Comparison of ENCODE assay signal across 17 cellular contexts in the genomic region with DNA sequence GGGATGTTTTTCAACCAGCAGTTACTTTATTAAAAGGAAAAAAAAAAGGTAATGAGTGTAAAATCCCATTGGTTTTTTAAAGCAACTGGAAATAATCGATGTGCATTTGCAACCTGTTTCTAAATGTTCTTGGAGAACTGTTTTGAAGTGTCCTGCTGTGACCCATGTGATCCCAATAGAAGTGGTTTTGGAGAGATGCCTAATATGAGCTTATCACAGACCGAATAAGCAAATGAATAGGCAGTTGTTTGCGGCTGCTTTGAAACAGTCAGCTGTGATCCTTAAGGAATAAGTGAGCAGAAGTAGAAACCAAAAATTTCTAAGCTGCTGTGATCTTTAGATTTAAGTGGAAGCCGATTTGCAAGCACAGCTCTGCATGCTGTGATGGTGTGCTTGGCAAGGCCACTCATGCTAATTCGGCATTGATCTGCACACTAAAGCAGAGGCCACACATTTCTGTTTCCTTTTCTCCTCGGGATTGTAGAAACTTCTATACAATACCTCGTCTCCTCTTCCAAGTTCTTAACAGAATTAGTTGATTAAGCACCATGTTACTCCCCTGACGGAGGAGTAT.
DNase-seq lines count a peak whose midpoint lies in the region; ATAC-seq, FAIRE-seq and TF ChIP-seq lines count a peak whose summit lies in the region.
"Had no signal": no experiment of that assay in that cellular context is flagged by ENCODE, and none has a peak within 500 bp of the region (broad histone marks: within the 10 kb centered on the region; RNA-seq: fewer than 3 reads in every experiment).

No MANE protein-coding gene starts in this region.

- no peaks in the 10 kb centered on the region for H3K9me3 Mint-ChIP-seq in activated T-helper 17 cell treated with anti-CD3 and anti-CD28 coated beads, Interleukin-2, amount 50 U/mL, for 72 hours
- H3K9me3 Mint-ChIP-seq: endodermal cell had no signal

- H3K27ac ChIP-seq in body of pancreas (no peak overlapping the region), lower lobe of right lung (no peak overlapping the region)

- no peak overlapping the region for H3K4me3 Mint-ChIP-seq in activated T-helper 17 cell treated with anti-CD3 and anti-CD28 coated beads, Interleukin-2, amount 50 U/mL, for 72 hours
- H3K4me3 Mint-ChIP-seq: endodermal cell, T-helper 17 cell had no signal

- H3K27me3 Mint-ChIP-seq in activated T-helper 17 cell treated with anti-CD3 and anti-CD28 coated beads, Interleukin-2, amount 50 U/mL, for 72 hours = no peaks in the 10 kb centered on the region
- H3K27me3 Mint-ChIP-seq: T-helper 17 cell had no signal

- WGBS in body of pancreas, 2 donors = 26% methylated on average over 8 of the region's 8 CpGs

- TF ChIP-seq CTCF in body of pancreas (IDR thresholded peaks at IDR 0.05) = no peak
- TF ChIP-seq CTCF in lower lobe of right lung (IDR thresholded peaks at IDR 0.05) = no peak

- no peak overlapping the region for H3K4me3 ChIP-seq in body of pancreas
- no peak overlapping the region for H3K4me3 ChIP-seq in lower lobe of right lung
- H3K4me3 ChIP-seq in H7 (ENCODE audit: insufficient read depth, low read depth, low read length) = no peak overlapping the region

- H3K27me3 ChIP-seq in body of pancreas (no peaks in the 10 kb centered on the region), lower lobe of right lung (ENCODE audit: low read depth) (no peaks in the 10 kb centered on the region), H7 (ENCODE audit: control insufficient read depth, insufficient read depth, low read length) (no peaks in the 10 kb centered on the region; the same call in 1 of the 2 replicates)

- H3K27ac Mint-ChIP-seq in activated T-helper 17 cell treated with anti-CD3 and anti-CD28 coated beads, Interleukin-2, amount 50 U/mL, for 72 hours = no peak overlapping the region
- H3K27ac Mint-ChIP-seq: endodermal cell, T-helper 17 cell had no signal

- intact Hi-C loops in body of pancreas (cut with DNase I) = no loop called here
- intact Hi-C loops in lower lobe of right lung (cut with DNase I) = no loop called here

- no peaks in the 10 kb centered on the region for H3K36me3 ChIP-seq in body of pancreas (replicated peaks in 1 of 2; ENCODE audit: insufficient read depth in 1 of 2, low read depth in 2 of 2)
- no peaks in the 10 kb centered on the region for H3K36me3 ChIP-seq in lower lobe of right lung
- H3K36me3 ChIP-seq in H7 (replicated peaks; ENCODE audit: control insufficient read depth, insufficient read depth, low read length) = no peaks in the 10 kb centered on the region

- no peak for FAIRE-seq in GM19239 (lab: Jason Lieb, UNC)

- no peak for TF ChIP-seq POLR2A in body of pancreas (IDR thresholded peaks at IDR 0.05)

- H3K9me3 ChIP-seq in body of pancreas (no peaks in the 10 kb centered on the region), lower lobe of right lung (no peaks in the 10 kb centered on the region)

- H3K36me3 Mint-ChIP-seq in activated T-helper 17 cell treated with anti-CD3 and anti-CD28 coated beads, Interleukin-2, amount 50 U/mL, for 72 hours (ENCODE audit: low read depth) = no peaks in the 10 kb centered on the region

- ATAC-seq in body of pancreas (peak; percentile 71), lower lobe of right lung (peak; percentile 75 to 81)
- ATAC-seq in activated T-helper 17 cell treated with anti-CD3 and anti-CD28 coated beads, Interleukin-2, amount 50 U/mL, for 72 hours (replicated peaks) = no peak
- ATAC-seq: T-helper 17 cell had no signal

- DNase-seq in A172 (ENCODE audit: low spot score) (peak; percentile 57), NCI-H1105 treated with DMSO at 0.1 percent for 48 hours (lab: John Stamatoyannopoulos, UW) (peak; percentile 18), body of pancreas (peak in 2 of 4 donors; percentile 34 to 42), lower lobe of right lung (no peak), GM19239 (ENCODE audit: insufficient read length, low spot score) (no peak), H7 (no peak)
- no peak for DNase-seq in stimulated activated CD4-positive, alpha-beta T cell treated with anti-CD3 and anti-CD28 coated beads, Interleukin-2, amount 100 ng/mL, for 48 hours
- DNase-seq: activated CD4-positive, alpha-beta T cell treated with anti-CD3 and anti-CD28 coated beads for 4 hours; amniotic stem cell; endodermal cell; glutamatergic neuron; mammary epithelial cell; NCI-H2081 treated with DMSO at 0.1 percent for 48 hours; occipital lobe; stimulated activated CD4-positive, alpha-beta T cell treated with anti-CD3 and anti-CD28 coated beads, Interleukin-15, amount 100 ng/mL, for 24 hours; T-helper 17 cell had no signal

- no peaks in the 10 kb centered on the region for H3K4me1 Mint-ChIP-seq in activated T-helper 17 cell treated with anti-CD3 and anti-CD28 coated beads, Interleukin-2, amount 50 U/mL, for 72 hours
- H3K4me1 Mint-ChIP-seq: T-helper 17 cell had no signal

- peaks cover 8% of the 10 kb centered on the region for H3K4me1 ChIP-seq in body of pancreas
- peaks cover 5% of the 10 kb centered on the region for H3K4me1 ChIP-seq in lower lobe of right lung

Comparison
In these comparisons a context has a peak if more than half of its experiments do, and no peak if none do; other contexts are left out.
1. DNase-seq: peak in A172 (single experiment) and NCI-H1105 treated with DMSO at 0.1 percent for 48 hours (single experiment); none in lower lobe of right lung (single experiment), stimulated activated CD4-positive, alpha-beta T cell treated with anti-CD3 and anti-CD28 coated beads, Interleukin-2, amount 100 ng/mL, for 48 hours (0 of 2), GM19239 (single experiment) and H7 (single experiment).